In genomic region chr19:571127-571974, GRCh38 we compare ENCODE assay signal across 1 cellular context.
TF ChIP-seq lines count a peak whose summit lies in the region.

No MANE protein-coding gene starts in this region.

TF ChIP-seq in K562, 482 proteins besides CTCF, POLR2A, EP300 and RAD21 (continued from another document and continues in another):
- no peak for TF ChIP-seq MXD1 (CRISPR knock-in tag; IDR thresholded peaks at IDR 0.05; ENCODE audit: borderline replicate concordance, poor library complexity, severe bottlenecking)
- TF ChIP-seq CBX8 (IDR thresholded peaks at IDR 0.05; ENCODE audit: borderline replicate concordance, extremely low read depth, low read depth, low read length, poor library complexity, severe bottlenecking): no peak
- no peak for TF ChIP-seq ZNF696 (CRISPR knock-in tag; conservative IDR thresholded peaks at IDR 0.05)
- TF ChIP-seq SOX6 (IDR thresholded peaks at IDR 0.05): no peak
- no peak for TF ChIP-seq ETS1 (conservative IDR thresholded peaks at IDR 0.05; ENCODE audit: control insufficient read depth, low read depth, low read length)
- no peak for TF ChIP-seq FOS (IDR thresholded peaks at IDR 0.05; ENCODE audit: extremely low read depth, insufficient read length)
- TF ChIP-seq CUX1 (CRISPR knock-in tag; IDR thresholded peaks at IDR 0.05): no peak
- TF ChIP-seq ILK (tag; IDR thresholded peaks at IDR 0.05; ENCODE audit: borderline replicate concordance, low read depth): no peak
- no peak for TF ChIP-seq SAFB2 (IDR thresholded peaks at IDR 0.05; ENCODE audit: borderline replicate concordance, low read depth, low read length, severe bottlenecking)
- no peak for TF ChIP-seq THRA (IDR thresholded peaks at IDR 0.05)
- no peak for TF ChIP-seq RBM25 (IDR thresholded peaks at IDR 0.05; ENCODE audit: low read depth, low read length, severe bottlenecking)
- no peak for TF ChIP-seq ZNF668 (CRISPR knock-in tag; IDR thresholded peaks at IDR 0.05)
- no peak for TF ChIP-seq MYNN (IDR thresholded peaks at IDR 0.05)
- no peak for TF ChIP-seq MYNN (CRISPR knock-in tag; IDR thresholded peaks at IDR 0.05)
- TF ChIP-seq ZNF354B (CRISPR knock-in tag; IDR thresholded peaks at IDR 0.05): no peak
- TF ChIP-seq ATF2 (CRISPR knock-in tag; IDR thresholded peaks at IDR 0.05): no peak
- TF ChIP-seq ARNT (IDR thresholded peaks at IDR 0.05): no peak
- no peak for TF ChIP-seq ZNF561 (CRISPR knock-in tag; conservative IDR thresholded peaks at IDR 0.05)
- TF ChIP-seq ZFPM2 (CRISPR knock-in tag; IDR thresholded peaks at IDR 0.05): no peak
- no peak for TF ChIP-seq PTTG1 (tag; IDR thresholded peaks at IDR 0.05; ENCODE audit: low read depth)
- TF ChIP-seq ZNF766 (CRISPR knock-in tag; conservative IDR thresholded peaks at IDR 0.05): no peak
- no peak for TF ChIP-seq ZNF699 (CRISPR knock-in tag; IDR thresholded peaks at IDR 0.05; ENCODE audit: insufficient replicate concordance)
- TF ChIP-seq VEZF1 (CRISPR knock-in tag; IDR thresholded peaks at IDR 0.05): no peak; the same call in 1 of the 2 replicates
- no peak for TF ChIP-seq E2F8 (IDR thresholded peaks at IDR 0.05; ENCODE audit: low read depth, partially characterized antibody)
- no peak for TF ChIP-seq ZC3H8 (IDR thresholded peaks at IDR 0.05)
- no peak for TF ChIP-seq PTRF (tag; IDR thresholded peaks at IDR 0.05)
- no peak for TF ChIP-seq ADNP (tag; IDR thresholded peaks at IDR 0.05)
- TF ChIP-seq MAFF (IDR thresholded peaks at IDR 0.05; ENCODE audit: low read length): no peak
- no peak for TF ChIP-seq RNF219 (CRISPR knock-in tag; IDR thresholded peaks at IDR 0.05)
- peak in 1 of 2 experiments; percentile 68; a peak in 1 of 4 replicates for TF ChIP-seq MLLT1 (IDR thresholded peaks at IDR 0.05)
